In the genomic region with DNA sequence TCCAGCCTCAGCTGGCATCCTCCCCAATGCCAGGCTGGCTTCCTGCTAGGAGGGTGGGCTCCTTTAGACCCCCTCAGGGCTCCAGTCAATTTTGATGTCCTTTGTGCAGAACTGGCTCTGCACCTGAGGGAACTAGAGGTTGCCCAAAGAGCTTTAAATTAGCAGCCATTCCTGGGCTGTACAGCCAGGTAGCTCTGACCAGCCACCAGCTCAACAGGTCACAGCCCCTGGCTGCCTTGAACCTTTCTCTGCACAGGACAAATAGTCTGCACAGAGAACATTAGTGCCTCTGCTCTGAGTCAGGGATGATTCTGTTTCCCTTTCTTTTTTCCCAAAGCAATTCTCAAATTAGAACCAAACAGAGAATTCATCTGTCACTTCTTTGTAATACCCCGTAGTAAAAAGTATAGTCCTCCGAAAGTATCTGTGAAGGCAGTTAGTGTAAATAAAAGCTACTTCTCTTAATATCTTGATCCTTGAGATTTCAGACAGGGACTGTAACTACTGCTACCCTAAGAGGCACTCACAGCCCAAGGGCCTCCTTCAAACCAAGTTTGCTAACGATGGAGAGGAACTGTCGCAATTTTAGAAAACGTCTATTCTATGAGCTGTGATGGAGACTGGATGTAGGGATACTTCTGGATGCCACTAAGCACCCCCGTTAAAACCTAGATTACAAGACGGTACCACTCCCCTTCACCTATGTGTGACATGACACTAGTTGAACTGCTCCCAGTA, we compare ENCODE assay signal across 1 cellular context.
TF ChIP-seq lines count a peak whose summit lies in the region.

No MANE protein-coding gene starts in this region.

TF ChIP-seq in endothelial cell of umbilical vein, 7 proteins besides CTCF, POLR2A, EP300 and RAD21:
- TF ChIP-seq GATA2 (IDR thresholded peaks at IDR 0.05; ENCODE audit: insufficient read depth, insufficient read length, low read depth, low read length), result no peak
- no peak for TF ChIP-seq MAX (IDR thresholded peaks at IDR 0.05; ENCODE audit: insufficient read depth, insufficient read length)
- TF ChIP-seq MYC (IDR thresholded peaks at IDR 0.05; ENCODE audit: low read depth, low read length), result no peak
- no peak for TF ChIP-seq EZH2 (IDR thresholded peaks at IDR 0.05; ENCODE audit: borderline replicate concordance, low read depth, low read length, severe bottlenecking)
- TF ChIP-seq POLR2AphosphoS5 (IDR thresholded peaks at IDR 0.05; ENCODE audit: insufficient read depth, low read depth, low read length), result no peak
- no peak for TF ChIP-seq FOS (IDR thresholded peaks at IDR 0.05; ENCODE audit: borderline replicate concordance, insufficient read depth, low read length)
- no peak for TF ChIP-seq JUN (IDR thresholded peaks at IDR 0.05; ENCODE audit: borderline replicate concordance, insufficient read depth, insufficient read length, low read depth)
TF ChIP-seq in endothelial cell of umbilical vein: peak in this region for 0.
